In the genomic region with DNA sequence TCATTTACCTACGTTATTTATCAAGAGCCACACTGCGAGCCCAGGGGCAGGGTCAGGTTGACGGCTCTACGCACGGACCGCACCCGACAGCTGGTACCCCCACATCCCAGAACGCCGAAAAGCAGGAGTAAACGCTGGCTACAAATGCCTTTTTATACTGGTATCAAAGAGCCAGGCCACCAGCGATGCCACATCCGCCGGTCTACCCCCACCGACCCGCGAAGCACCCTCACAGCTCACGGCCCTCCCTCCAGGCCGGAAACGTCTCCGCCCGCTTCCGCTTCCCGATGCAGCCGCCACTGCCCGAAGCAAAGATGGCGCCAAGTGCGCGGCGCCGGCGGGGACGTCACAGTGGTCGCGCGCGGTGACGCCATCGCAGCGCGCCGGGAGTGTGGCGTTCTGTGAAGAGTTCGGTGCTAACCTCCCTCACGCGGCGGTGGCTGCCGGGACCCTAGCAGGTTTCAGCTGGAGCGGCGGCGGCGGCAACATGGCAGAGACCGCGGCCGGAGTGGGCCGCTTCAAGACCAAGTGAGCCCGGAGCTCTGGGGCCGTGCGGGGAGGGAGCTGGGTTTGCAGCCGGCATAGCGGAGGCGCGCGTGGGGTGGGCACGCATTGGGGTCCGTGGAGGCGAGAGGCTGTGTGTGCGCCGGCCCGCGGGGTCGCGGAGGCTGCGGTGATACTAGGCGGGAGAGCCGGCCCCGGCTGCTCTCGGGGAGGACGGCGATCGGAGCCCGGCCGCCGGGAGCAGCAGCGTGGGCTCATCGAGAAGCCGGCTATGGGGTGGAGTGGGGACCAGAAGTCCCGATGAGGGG, we compare ENCODE assay signal across 8 cellular contexts. TPM values are rescaled to one million over a fixed set of nuclear protein-coding genes. Genes with fewer than 3 reads are reported as not detected.
DNase-seq lines count a peak whose midpoint lies in the region; ATAC-seq, FAIRE-seq and TF ChIP-seq lines count a peak whose summit lies in the region.

A gene (plus strand): TSS at position 376 of the 812 bp plus-strand sequence. CDS start 112 bp downstream, at position 488.

- peak; percentile 26 for TF ChIP-seq CTCF in kidney (IDR thresholded peaks at IDR 0.05; ENCODE audit: borderline replicate concordance, extremely low read depth, insufficient read depth)

- H3K36me3 ChIP-seq in kidney (ENCODE audit: control insufficient read depth in 1 of 2, insufficient read depth in 2 of 2, low read length in 2 of 2), result peaks cover 11 to 20% of the 10 kb centered on the region in 2 donors

- H3K9ac ChIP-seq in kidney (ENCODE audit: low read length in 2 of 2), result peak within 1 kb of the TSS; percentile 73 to 94

- peaks cover 4 to 11% of the 10 kb centered on the region in 2 donors for H3K4me1 ChIP-seq in kidney (ENCODE audit: control insufficient read depth in 1 of 2, insufficient read depth in 1 of 2, low read depth in 1 of 2, low read length in 2 of 2)

- peak within 1 kb of the TSS; percentile 88 to 95 for H3K27ac ChIP-seq in kidney (ENCODE audit: low read depth in 2 of 2, low read length in 2 of 2)

- intact Hi-C loops in kidney (cut with DNase I), result no loop called here

- ATAC-seq in GM19025 (IDR thresholded peaks at IDR 0.05; ENCODE audit: low read depth, unreplicated experiment) (peak; percentile 78), HG03280 (IDR thresholded peaks at IDR 0.05; ENCODE audit: unreplicated experiment) (peak; percentile 86)

- DNase-seq in AG20443 (ENCODE audit: low spot score), result peak; percentile 95
- DNase-seq in NCI-H446 treated with DMSO at 0.1 percent for 48 hours (lab: John Stamatoyannopoulos, UW), result peak; percentile 80
- peak; percentile 95 for DNase-seq in activated CD4-positive, alpha-beta T cell treated with anti-CD3 and anti-CD28 coated beads for 1 hour
- DNase-seq in cerebellum (ENCODE audit: low spot score), result peak; percentile 97
- DNase-seq in kidney, result peak; percentile 98
- peak; percentile 94 to 96 for DNase-seq in stimulated activated CD4-positive, alpha-beta T cell treated with anti-CD3 and anti-CD28 coated beads, Interleukin-15, amount 100 ng/mL, for 1 hour (ENCODE audit: low read depth in 1 of 2, low spot score in 1 of 2)

- peak within 1 kb of the TSS; percentile 87 to 90 for H3K4me3 ChIP-seq in kidney (ENCODE audit: low read length in 2 of 2)

- no peaks in the 10 kb centered on the region for H3K9me3 ChIP-seq in kidney (ENCODE audit: control insufficient read depth in 1 of 2, low read length in 2 of 2)

- FAIRE-seq in kidney (lab: Jason Lieb, UNC), result no peak

RNA-seq across cellular contexts. Expression of the gene that starts here (rescaled TPM):
- 10.1 TPM for total RNA-seq in cerebellum
- 33.3 TPM for total RNA-seq in kidney
- 38.5 TPM for polyA plus RNA-seq in kidney (ENCODE audit: insufficient read depth, low read depth, low replicate concordance)

Comparison
In these comparisons a context has a peak if more than half of its experiments do, and no peak if none do; other contexts are left out.
1. Peak in every context shown above with its lines: DNase-seq, ATAC-seq, H3K4me3 ChIP-seq and H3K27ac ChIP-seq.